In genomic region chr19:3995619-3996018, GRCh38 we compare ENCODE assay signal across 22 cellular contexts. TPM values are rescaled to one million over a fixed set of nuclear protein-coding genes. Genes with fewer than 3 reads are reported as not detected.
DNase-seq lines count a peak whose midpoint lies in the region; FAIRE-seq and TF ChIP-seq lines count a peak whose summit lies in the region.
"Had no signal": no experiment of that assay in that cellular context is flagged by ENCODE, and none has a peak within 500 bp of the region (broad histone marks: within the 10 kb centered on the region; RNA-seq: fewer than 3 reads in every experiment).

No MANE protein-coding gene starts in this region.

- H3K18ac ChIP-seq in mesendoderm (ENCODE audit: low read length) = no peak overlapping the region

- no peak overlapping the region for H2AK5ac ChIP-seq in mesendoderm (ENCODE audit: low read length)

- H3K9ac ChIP-seq in mesendoderm (ENCODE audit: low read length) = no peak overlapping the region
- H3K9ac ChIP-seq: BLaER1 had no signal

- H3K27me3 ChIP-seq in mesendoderm (ENCODE audit: insufficient read depth, low read length, poor library complexity) = no peaks in the 10 kb centered on the region
- H3K27me3 ChIP-seq: BLaER1 had no signal

- POLR2A ChIA-PET in HEK293 (lab: Yijun Ruan, JAX) = interaction anchor here (0.8 kb wide), 1 partner anchor 11 kb away, joined by 5 read pairs; no protein-coding TSS in a partner anchor

- FAIRE-seq in urothelium cell line (lab: Jason Lieb, UNC) = no peak
- FAIRE-seq: D721Med, GM12891, GM18507 had no signal

- H3K4me2 ChIP-seq in mesendoderm (ENCODE audit: low read length) = no peak overlapping the region
- H3K4me2 ChIP-seq: BLaER1, GM23338 had no signal

- H3K56ac ChIP-seq in mesendoderm (ENCODE audit: low read length) = no peak overlapping the region

- H3K79me2 ChIP-seq in mesendoderm (ENCODE audit: control insufficient read depth, insufficient read depth, low read length) = no peaks in the 10 kb centered on the region

- no peak overlapping the region for H4K5ac ChIP-seq in mesendoderm (ENCODE audit: low read length)

- no peak overlapping the region for H2BK120ac ChIP-seq in mesendoderm (ENCODE audit: low read depth, low read length)

- H3K4me3 ChIP-seq in HEK293 (ENCODE audit: low read depth, low read length) = no peak overlapping the region
- no peak overlapping the region for H3K4me3 ChIP-seq in mesendoderm (ENCODE audit: low read length)
- H3K4me3 ChIP-seq: BLaER1, GM23338 had no signal

- no peak overlapping the region for H3K23ac ChIP-seq in mesendoderm (ENCODE audit: low read length)

- DNase-seq in COLO829 (ENCODE audit: low spot score) = peak; percentile 70
- peak; percentile 93 for DNase-seq in SK-MEL-5 (ENCODE audit: low read depth, low spot score)
- DNase-seq in islet precursor cell = peak; percentile 61
- no peak for DNase-seq in hippocampal formation (lab: John Stamatoyannopoulos, UW)
- no peak for DNase-seq in GM10266 (ENCODE audit: extremely low spot score)
- no peak for DNase-seq in urothelium cell line (ENCODE audit: low spot score)
- DNase-seq in mesendoderm = no peak
- DNase-seq: CD4-positive, CD25-positive, alpha-beta regulatory T cell; CD8-positive, alpha-beta T cell; DMS 273 treated with DMSO at 0.1 percent for 48 hours; DMS79; EL; GDM1; H9; HFFc6 had no signal

- H3K9me3 ChIP-seq in HEK293 (ENCODE audit: control insufficient read depth, insufficient read depth, low read depth, low read length) = no peaks in the 10 kb centered on the region
- H3K9me3 ChIP-seq: BLaER1 had no signal

- no peak overlapping the region for H3K4ac ChIP-seq in mesendoderm (ENCODE audit: low read depth, low read length)

- WGBS in mesendoderm (ENCODE audit: extremely low coverage, insufficient coverage, low lambda C conversion rate) = no CpG with 5 or more reads among the region's 6 CpGs

- no peaks in the 10 kb centered on the region for H3K79me1 ChIP-seq in mesendoderm (ENCODE audit: low read length)

- no peaks in the 10 kb centered on the region for H3K36me3 ChIP-seq in HEK293 (ENCODE audit: control insufficient read depth in 2 of 2, insufficient read depth in 1 of 2, low read length in 2 of 2)
- H3K36me3 ChIP-seq in mesendoderm (ENCODE audit: control insufficient read depth, insufficient read depth, low read length) = no peaks in the 10 kb centered on the region
- H3K36me3 ChIP-seq: BLaER1 had no signal

- H4K8ac ChIP-seq in mesendoderm (ENCODE audit: low read depth, low read length) = no peak overlapping the region

- H3K4me1 ChIP-seq in HEK293 (ENCODE audit: control insufficient read depth, insufficient read depth, low read length) (no peaks in the 10 kb centered on the region), mesendoderm (ENCODE audit: control insufficient read depth, low read depth, low read length) (no peaks in the 10 kb centered on the region)

- TF ChIP-seq CTCF in HEK293 (tag by site-specific recombination; IDR thresholded peaks at IDR 0.05) (no peak), GM10266 (IDR thresholded peaks at IDR 0.05; ENCODE audit: control insufficient read depth, insufficient read depth, low read depth, missing control alignments) (no peak)

- no peak overlapping the region for H2BK15ac ChIP-seq in mesendoderm (replicated peaks; ENCODE audit: low read depth)

- CTCF ChIA-PET in HEK293 (lab: Yijun Ruan, JAX) = interaction anchor here (0.7 kb wide), 1 partner anchor 233 kb away, joined by 4 read pairs; no protein-coding TSS in a partner anchor

- H3K27ac ChIP-seq in HEK293 (ENCODE audit: extremely low read depth, low read depth, low read length) = no peak overlapping the region
- H3K27ac ChIP-seq in mesendoderm (ENCODE audit: low read depth, low read length) = no peak overlapping the region
- H3K27ac ChIP-seq: BLaER1, C4-2B had no signal

- no peak overlapping the region for H2BK5ac ChIP-seq in mesendoderm (ENCODE audit: low read length)

- in situ Hi-C loops in SK-MEL-5 (cut with HindIII; ENCODE audit: low pct_unique_long_range_greater_than_20kb, low sequenced_read_pairs) = loop anchor here (25.0 kb wide), 1 partner anchor 217 kb away; no protein-coding TSS in a partner anchor

TF ChIP-seq in HEK293, 187 proteins besides CTCF, POLR2A, EP300 and RAD21:
- no peak for TF ChIP-seq KLF1 (tag by site-specific recombination; IDR thresholded peaks at IDR 0.05)
- no peak for TF ChIP-seq SETDB1 (IDR thresholded peaks at IDR 0.05; ENCODE audit: insufficient read length, low read length)
- TF ChIP-seq EGR2 (tag by site-specific recombination; IDR thresholded peaks at IDR 0.05; ENCODE audit: low read depth) = peak; percentile 40; the same call in 1 of the 2 replicates
- peak; percentile 26; the same call in 1 of the 2 replicates for TF ChIP-seq ZFHX2 (tag by site-specific recombination; conservative IDR thresholded peaks at IDR 0.05)
- TF ChIP-seq ZNF18 (tag by site-specific recombination; IDR thresholded peaks at IDR 0.05) = peak; percentile 29; the same call in 1 of the 2 replicates

RNA-seq across cellular contexts. Expression of gene EEF2, which starts 10.4 kb away (rescaled TPM):
- total RNA-seq in SK-MEL-5 (2014; rRNA removed; shearing (Covaris generic)) = 1,726 and 1,742 TPM in 2 replicates
- polyA plus RNA-seq in SK-MEL-5 (2015; cell fraction: cytosol; rRNA removed) = 1,706 and 2,105 TPM in 2 replicates
- 424 and 489 TPM in 2 replicates for polyA plus RNA-seq in SK-MEL-5 (2015; cell fraction: nucleus; rRNA removed)
- 1,945 TPM for polyA plus RNA-seq in mesendoderm (2013, experiment 1 of 2)
- 1,914 TPM for polyA plus RNA-seq in mesendoderm (2013, experiment 2 of 2)

RNA-seq across cellular contexts. Expression of gene PIAS4, which starts 11.9 kb away (rescaled TPM):
- total RNA-seq in SK-MEL-5 (2014; rRNA removed; shearing (Covaris generic)) = 19.1 and 20.6 TPM in 2 replicates
- polyA plus RNA-seq in SK-MEL-5 (2015; cell fraction: cytosol; rRNA removed) = 17.5 and 18.5 TPM in 2 replicates
- polyA plus RNA-seq in SK-MEL-5 (2015; cell fraction: nucleus; rRNA removed) = 12.2 and 15.6 TPM in 2 replicates
- polyA plus RNA-seq in mesendoderm (2013, experiment 1 of 2) = 63.4 TPM
- 63.3 TPM for polyA plus RNA-seq in mesendoderm (2013, experiment 2 of 2)

RNA-seq across cellular contexts. Expression of gene DAPK3, which starts 24.7 kb away (rescaled TPM):
- 55.6 and 62.7 TPM in 2 replicates for total RNA-seq in SK-MEL-5 (2014; rRNA removed; shearing (Covaris generic))
- polyA plus RNA-seq in SK-MEL-5 (2015; cell fraction: cytosol; rRNA removed) = 48.3 and 69.5 TPM in 2 replicates
- 56.0 and 97.2 TPM in 2 replicates for polyA plus RNA-seq in SK-MEL-5 (2015; cell fraction: nucleus; rRNA removed)
- polyA plus RNA-seq in mesendoderm (2013, experiment 1 of 2) = 96.8 TPM
- 100 TPM for polyA plus RNA-seq in mesendoderm (2013, experiment 2 of 2)

Comparison
In these comparisons a context has a peak if more than half of its experiments do, and no peak if none do; other contexts are left out.
1. DNase-seq: peak in COLO829 (single experiment), SK-MEL-5 (single experiment) and islet precursor cell (single experiment); none in hippocampal formation (0 of 2), GM10266 (single experiment), urothelium cell line (single experiment) and mesendoderm (single experiment).